Comparison of ENCODE assay signal across 1 cellular context in genomic region chr22:21861290-21861848, GRCh38.
TF ChIP-seq lines count a peak whose summit lies in the region.

No MANE protein-coding gene starts in this region.

TF ChIP-seq in A549, 52 proteins besides CTCF, POLR2A, EP300 and RAD21 (continued from another document):
- TF ChIP-seq HMGXB4 (CRISPR knock-in tag; IDR thresholded peaks at IDR 0.05; ENCODE audit: borderline replicate concordance), result no peak
- TF ChIP-seq POLR2AphosphoS2 (conservative IDR thresholded peaks at IDR 0.05; ENCODE audit: low read length), result no peak
- TF ChIP-seq HOXB5 (CRISPR knock-in tag; IDR thresholded peaks at IDR 0.05), result no peak
- TF ChIP-seq BHLHE40 (IDR thresholded peaks at IDR 0.05; ENCODE audit: low read depth, low read length), result no peak
- no peak for TF ChIP-seq ATOH8 (CRISPR knock-in tag; IDR thresholded peaks at IDR 0.05; ENCODE audit: low read depth)
- TF ChIP-seq E2F6 (IDR thresholded peaks at IDR 0.05; ENCODE audit: borderline replicate concordance, low read depth), result no peak
- TF ChIP-seq NR3C1 (IDR thresholded peaks at IDR 0.05), result no peak
- TF ChIP-seq MAX (IDR thresholded peaks at IDR 0.05), result no peak
- TF ChIP-seq PBX3 (IDR thresholded peaks at IDR 0.05), result no peak
- TF ChIP-seq CBX8 (IDR thresholded peaks at IDR 0.05), result no peak
